27 cellular contexts compared by ENCODE assay signal in genomic region chr14:43706901-43707300, GRCh38.
DNase-seq lines count a peak whose midpoint lies in the region; TF ChIP-seq lines count a peak whose summit lies in the region.
"Had no signal": no experiment of that assay in that cellular context is flagged by ENCODE, and none has a peak within 500 bp of the region (broad histone marks: within the 10 kb centered on the region; RNA-seq: fewer than 3 reads in every experiment).

No MANE protein-coding gene starts in this region.

- H3K27ac ChIP-seq in Karpas-422 (ENCODE audit: low read length) (no peak overlapping the region), mesenchymal stem cell (ENCODE audit: low read length, poor library complexity, severe bottlenecking) (no peak overlapping the region), tibial artery (no peak overlapping the region)
- H3K27ac ChIP-seq: coronary artery, pancreas, right atrium auricular region, upper lobe of left lung had no signal

- no peak overlapping the region for H3K4me2 ChIP-seq in Karpas-422 (ENCODE audit: low read depth, low read length, poor library complexity, severe bottlenecking)
- H3K4me2 ChIP-seq in mesenchymal stem cell (ENCODE audit: low read length, poor library complexity, severe bottlenecking), result no peak overlapping the region

- TF ChIP-seq CTCF in AG09309 (IDR thresholded peaks at IDR 0.05; ENCODE audit: control insufficient read depth, insufficient read depth, low read depth, low read length, missing control alignments) (no peak), chondrocyte (IDR thresholded peaks at IDR 0.05) (no peak), tibial artery (IDR thresholded peaks at IDR 0.05) (no peak)

- no peak overlapping the region for H2BK12ac ChIP-seq in mesenchymal stem cell (ENCODE audit: low read length in 2 of 2)

- H3K79me2 ChIP-seq in Karpas-422 (ENCODE audit: low read length), result no peaks in the 10 kb centered on the region

- H3K9ac ChIP-seq in Karpas-422 (ENCODE audit: low read length) (no peak overlapping the region), mesenchymal stem cell (ENCODE audit: low read length) (no peak overlapping the region)

- peak overlapping the region; percentile 2 for H3K27ac Mint-ChIP-seq in chondrocyte (ENCODE audit: unreplicated experiment)
- H3K27ac Mint-ChIP-seq: activated CD4-positive, alpha-beta memory T cell treated with anti-CD3 and anti-CD28 coated beads, Interleukin-2, amount 10 ng/mL, durations not matched to agents 7 days and 5 days; activated naive CD4-positive, alpha-beta T cell treated with anti-CD3 and anti-CD28 coated beads, Interleukin-2, amount 10 ng/mL, durations not matched to agents 7 days and 5 days; effector memory CD8-positive, alpha-beta T cell; nephron; stimulated activated effector memory CD8-positive, alpha-beta T cell treated with anti-CD3 and anti-CD28 coated beads, Interleukin-12 subunit alpha, Interleukin-12 subunit beta, amount 100 ng/mL, for 72 hours; T-helper 1 cell treated with Interleukin-12 subunit alpha and Interleukin-12 subunit beta and Interleukin-4 antibody, amounts not matched to agents 30 μg/mL and 1 μg/mL, for 36 hours had no signal

- H3K36me3 Mint-ChIP-seq in chondrocyte (ENCODE audit: low read depth), result no peaks in the 10 kb centered on the region
- H3K36me3 Mint-ChIP-seq: activated naive CD4-positive, alpha-beta T cell treated with anti-CD3 and anti-CD28 coated beads, Interleukin-2, amount 10 ng/mL, durations not matched to agents 7 days and 5 days; stimulated activated effector memory CD8-positive, alpha-beta T cell treated with anti-CD3 and anti-CD28 coated beads, Interleukin-12 subunit alpha, Interleukin-12 subunit beta, amount 100 ng/mL, for 72 hours had no signal

- H4K91ac ChIP-seq in mesenchymal stem cell (ENCODE audit: low read length), result no peak overlapping the region

- no peak overlapping the region for H2BK15ac ChIP-seq in mesenchymal stem cell (ENCODE audit: low read depth, poor library complexity, severe bottlenecking)

- H3K9me3 Mint-ChIP-seq in chondrocyte (ENCODE audit: low read depth), result peaks cover 11% of the 10 kb centered on the region

- no peak overlapping the region for H3K18ac ChIP-seq in mesenchymal stem cell (ENCODE audit: low read depth in 1 of 2, low read length in 2 of 2)

- H2AFZ ChIP-seq in Karpas-422 (ENCODE audit: low read length) (peak overlapping the region; percentile 66), mesenchymal stem cell (ENCODE audit: low read depth, low read length) (no peak overlapping the region)

- H3K23ac ChIP-seq in mesenchymal stem cell (ENCODE audit: low read length in 2 of 2), result no peak overlapping the region

- H3K9me2 ChIP-seq in Karpas-422 (replicated peaks; ENCODE audit: insufficient read depth, low read length), result no peaks in the 10 kb centered on the region

- intact Hi-C loops in tibial artery (cut with DNase I; ENCODE audit: low total_unique reads), result no loop called here

- no peaks in the 10 kb centered on the region for H3K79me1 ChIP-seq in mesenchymal stem cell (replicated peaks; ENCODE audit: low read length, poor library complexity, severe bottlenecking)

- H2BK5ac ChIP-seq in mesenchymal stem cell (ENCODE audit: low read depth, low read length, poor library complexity, severe bottlenecking), result no peak overlapping the region

- no peak overlapping the region for H2BK120ac ChIP-seq in mesenchymal stem cell (ENCODE audit: low read depth, low read length)

- H3K27me3 ChIP-seq in Karpas-422 (ENCODE audit: low read length) (no peaks in the 10 kb centered on the region), mesenchymal stem cell (ENCODE audit: control insufficient read depth in 1 of 2, insufficient read depth in 1 of 2, low read length in 2 of 2) (no peaks in the 10 kb centered on the region), tibial artery (no peaks in the 10 kb centered on the region)
- H3K27me3 ChIP-seq: pancreas, right atrium auricular region, upper lobe of left lung had no signal

- H3K36me3 ChIP-seq in Karpas-422 (ENCODE audit: insufficient read depth, low read length), result no peaks in the 10 kb centered on the region
- no peaks in the 10 kb centered on the region for H3K36me3 ChIP-seq in mesenchymal stem cell (ENCODE audit: control insufficient read depth in 1 of 2, insufficient read depth in 2 of 2, low read depth in 1 of 2, low read length in 2 of 2)
- no peaks in the 10 kb centered on the region for H3K36me3 ChIP-seq in tibial artery
- H3K36me3 ChIP-seq: pancreas, right atrium auricular region, upper lobe of left lung had no signal

- H4K20me1 ChIP-seq in Karpas-422 (ENCODE audit: insufficient read depth, low read depth, low read length), result no peaks in the 10 kb centered on the region

- no peak overlapping the region for H3K4ac ChIP-seq in mesenchymal stem cell (ENCODE audit: low read depth in 1 of 2, low read length in 2 of 2)

- no peak overlapping the region for H3K14ac ChIP-seq in mesenchymal stem cell (ENCODE audit: low read length in 2 of 2)

- no peak overlapping the region for H4K8ac ChIP-seq in mesenchymal stem cell (ENCODE audit: low read length)

- peaks cover 4% of the 10 kb centered on the region for H3K9me3 ChIP-seq in Karpas-422 (ENCODE audit: low read length)
- no peaks in the 10 kb centered on the region for H3K9me3 ChIP-seq in mesenchymal stem cell (ENCODE audit: control insufficient read depth, low read length)
- no peaks in the 10 kb centered on the region for H3K9me3 ChIP-seq in tibial artery
- H3K9me3 ChIP-seq: mucosa of descending colon, pancreas, upper lobe of left lung had no signal

- peaks cover 3% of the 10 kb centered on the region for H3K27me3 Mint-ChIP-seq in chondrocyte (ENCODE audit: low read depth)
- H3K27me3 Mint-ChIP-seq: activated CD4-positive, alpha-beta memory T cell treated with anti-CD3 and anti-CD28 coated beads, Interleukin-2, amount 10 ng/mL, durations not matched to agents 7 days and 5 days; activated naive CD4-positive, alpha-beta T cell treated with anti-CD3 and anti-CD28 coated beads, Interleukin-2, amount 10 ng/mL, durations not matched to agents 7 days and 5 days; effector memory CD8-positive, alpha-beta T cell had no signal

- no peaks in the 10 kb centered on the region for H3K4me1 ChIP-seq in Karpas-422 (ENCODE audit: low read length)
- H3K4me1 ChIP-seq in mesenchymal stem cell (ENCODE audit: control insufficient read depth, insufficient read depth, low read depth, low read length), result no peaks in the 10 kb centered on the region
- H3K4me1 ChIP-seq in tibial artery, result no peaks in the 10 kb centered on the region
- H3K4me1 ChIP-seq: pancreas, right atrium auricular region, upper lobe of left lung had no signal

- DNase-seq in AG09309 (ENCODE audit: low read depth) (peak; percentile 4), Karpas-422 (no peak), chondrocyte (ENCODE audit: low spot score) (no peak), mesenchymal stem cell (peak; percentile 61), LoVo (ENCODE audit: low spot score) (no peak), NCI-H345 (lab: John Stamatoyannopoulos, UW) (no peak), tibial artery (no peak)
- DNase-seq: activated CD4-positive, alpha-beta memory T cell treated with anti-CD3 and anti-CD28 coated beads, Interleukin-2, amount 10 ng/mL, durations not matched to agents 7 days and 5 days; activated CD4-positive, alpha-beta T cell treated with anti-CD3 and anti-CD28 coated beads for 1 hour; activated CD8-positive, alpha-beta memory T cell treated with anti-CD3 and anti-CD28 coated beads, Interleukin-2, amount 50 U/mL, for 48 hours; activated naive CD4-positive, alpha-beta T cell treated with anti-CD3 and anti-CD28 coated beads, Interleukin-2, amount 10 ng/mL, durations not matched to agents 7 days and 5 days; amygdala; effector memory CD8-positive, alpha-beta T cell; mucosa of descending colon; NCI-H2029; NCI-H2227 treated with DMSO at 0.1 percent for 48 hours; pancreas; RPMI8226; stimulated activated CD4-positive, alpha-beta T cell treated with anti-CD3 and anti-CD28 coated beads, Interleukin-4, amount 100 ng/mL, for 24 hours; substantia nigra; upper lobe of left lung had no signal

- H2AK5ac ChIP-seq in mesenchymal stem cell (ENCODE audit: low read length, severe bottlenecking), result no peak overlapping the region

- H3K4me3 ChIP-seq in AG09309 (ENCODE audit: control insufficient read depth, low read depth, low read length) (no peak overlapping the region), Karpas-422 (ENCODE audit: low read length) (no peak overlapping the region), mesenchymal stem cell (ENCODE audit: insufficient read depth in 1 of 2, low read depth in 1 of 2, low read length in 2 of 2) (no peak overlapping the region), tibial artery (no peak overlapping the region)
- H3K4me3 ChIP-seq: coronary artery, lung, mucosa of descending colon, pancreas, right atrium auricular region, upper lobe of left lung had no signal

- no peak overlapping the region for H3K4me3 Mint-ChIP-seq in chondrocyte (ENCODE audit: unreplicated experiment)
- H3K4me3 Mint-ChIP-seq: activated CD4-positive, alpha-beta memory T cell treated with anti-CD3 and anti-CD28 coated beads, Interleukin-2, amount 10 ng/mL, durations not matched to agents 7 days and 5 days; activated naive CD4-positive, alpha-beta T cell treated with anti-CD3 and anti-CD28 coated beads, Interleukin-2, amount 10 ng/mL, durations not matched to agents 7 days and 5 days; effector memory CD8-positive, alpha-beta T cell; nephron; stimulated activated effector memory CD8-positive, alpha-beta T cell treated with anti-CD3 and anti-CD28 coated beads, Interleukin-12 subunit alpha, Interleukin-12 subunit beta, amount 100 ng/mL, for 72 hours; T-helper 1 cell treated with Interleukin-12 subunit alpha and Interleukin-12 subunit beta and Interleukin-4 antibody, amounts not matched to agents 30 μg/mL and 1 μg/mL, for 36 hours had no signal

- peaks cover 7% of the 10 kb centered on the region for H3K4me1 Mint-ChIP-seq in chondrocyte (ENCODE audit: low read depth)
- H3K4me1 Mint-ChIP-seq: activated CD4-positive, alpha-beta memory T cell treated with anti-CD3 and anti-CD28 coated beads, Interleukin-2, amount 10 ng/mL, durations not matched to agents 7 days and 5 days; activated naive CD4-positive, alpha-beta T cell treated with anti-CD3 and anti-CD28 coated beads, Interleukin-2, amount 10 ng/mL, durations not matched to agents 7 days and 5 days; nephron; stimulated activated effector memory CD8-positive, alpha-beta T cell treated with anti-CD3 and anti-CD28 coated beads, Interleukin-12 subunit alpha, Interleukin-12 subunit beta, amount 100 ng/mL, for 72 hours had no signal

Comparison
In these comparisons a context has a peak if more than half of its experiments do, and no peak if none do; other contexts are left out.
1. DNase-seq: peak in AG09309 (single experiment) and mesenchymal stem cell (single experiment); none in Karpas-422 (single experiment), chondrocyte (single experiment), LoVo (single experiment), NCI-H345 (single experiment) and tibial artery (0 of 2).